ENCODE assay signal across 10 cellular contexts in genomic region chr14:95530461-95531170, GRCh38. TPM values are rescaled to one million over a fixed set of nuclear protein-coding genes. Genes with fewer than 3 reads are reported as not detected.
DNase-seq lines count a peak whose midpoint lies in the region; ATAC-seq, FAIRE-seq and TF ChIP-seq lines count a peak whose summit lies in the region.
"Had no signal": no experiment of that assay in that cellular context is flagged by ENCODE, and none has a peak within 500 bp of the region (broad histone marks: within the 10 kb centered on the region; RNA-seq: fewer than 3 reads in every experiment).

No MANE protein-coding gene starts in this region.

- peaks cover 4% of the 10 kb centered on the region for H3K4me1 ChIP-seq in prostate gland (replicated peaks)

- 51% methylated on average over 9 of the region's 9 CpGs for WGBS in prostate gland

- H3K4me1 Mint-ChIP-seq in activated CD8-positive, alpha-beta T cell treated with anti-CD3 and anti-CD28 coated beads for 36 hours (ENCODE audit: low read depth): peaks cover 56% of the 10 kb centered on the region
- peaks cover 60% of the 10 kb centered on the region for H3K4me1 Mint-ChIP-seq in stimulated activated effector memory CD8-positive, alpha-beta T cell treated with anti-CD3 and anti-CD28 coated beads, Interleukin-12 subunit alpha, Interleukin-12 subunit beta, amount 100 ng/mL, for 72 hours

- no peak for FAIRE-seq in GM12892 (lab: Jason Lieb, UNC)

- CTCF ChIA-PET in activated CD8-positive, alpha-beta T cell treated with anti-CD3 and anti-CD28 coated beads for 36 hours (lab: Charles Lee): interaction anchor here (0.8 to 7.8 kb wide), 2 partner anchors 73 to 87 kb away, joined by 3 to 71 read pairs; no protein-coding TSS in a partner anchor

- no peaks in the 10 kb centered on the region for H3K27me3 Mint-ChIP-seq in activated CD8-positive, alpha-beta T cell treated with anti-CD3 and anti-CD28 coated beads for 36 hours

- TF ChIP-seq CTCF in activated CD8-positive, alpha-beta T cell treated with anti-CD3 and anti-CD28 coated beads for 36 hours (IDR thresholded peaks at IDR 0.05): no peak
- TF ChIP-seq CTCF in prostate gland (IDR thresholded peaks at IDR 0.05): no peak

- no peaks in the 10 kb centered on the region for H3K36me3 ChIP-seq in prostate gland

- peak; percentile 53 for DNase-seq in activated CD8-positive, alpha-beta memory T cell treated with anti-CD3 and anti-CD28 coated beads for 24 hours
- DNase-seq in activated CD8-positive, alpha-beta memory T cell treated with anti-CD3 and anti-CD28 coated beads, Interleukin-2, amount 50 U/mL, for 4 hours: no peak
- DNase-seq in activated CD8-positive, alpha-beta T cell treated with anti-CD3 and anti-CD28 coated beads for 36 hours: no peak
- peak; percentile 18 for DNase-seq in epithelial cell of prostate (ENCODE audit: low read depth, low spot score)
- no peak for DNase-seq in stimulated activated effector memory CD8-positive, alpha-beta T cell treated with anti-CD3 and anti-CD28 coated beads, Interleukin-12 subunit alpha, Interleukin-12 subunit beta, amount 100 ng/mL, for 72 hours (ENCODE audit: low spot score in 2 of 2)
- no peak for DNase-seq in GM12892 (ENCODE audit: insufficient read length)
- no peak for DNase-seq in prostate gland (ENCODE audit: low spot score)
- DNase-seq in NCI-H748 treated with DMSO at 0.1 percent for 48 hours (lab: John Stamatoyannopoulos, UW): no peak
- DNase-seq: H9, NCI-H446 treated with DMSO at 0.1 percent for 48 hours had no signal

- peak overlapping the region; percentile 43 for H3K4me3 Mint-ChIP-seq in activated CD8-positive, alpha-beta T cell treated with anti-CD3 and anti-CD28 coated beads for 36 hours
- H3K4me3 Mint-ChIP-seq in stimulated activated effector memory CD8-positive, alpha-beta T cell treated with anti-CD3 and anti-CD28 coated beads, Interleukin-12 subunit alpha, Interleukin-12 subunit beta, amount 100 ng/mL, for 72 hours: peak overlapping the region; percentile 95
- H3K4me3 Mint-ChIP-seq: H9 had no signal

- no peaks in the 10 kb centered on the region for H3K9me3 ChIP-seq in prostate gland

- H3K27ac ChIP-seq in epithelial cell of prostate (peak overlapping the region; percentile 86), prostate gland (no peak overlapping the region)

- no peak for ATAC-seq in activated CD8-positive, alpha-beta T cell treated with anti-CD3 and anti-CD28 coated beads for 36 hours
- no peak for ATAC-seq in stimulated activated effector memory CD8-positive, alpha-beta T cell treated with anti-CD3 and anti-CD28 coated beads, Interleukin-12 subunit alpha, Interleukin-12 subunit beta, amount 100 ng/mL, for 72 hours

- H3K27me3 ChIP-seq in prostate gland (replicated peaks; ENCODE audit: insufficient read depth): no peaks in the 10 kb centered on the region

- POLR2A ChIA-PET in activated CD8-positive, alpha-beta T cell treated with anti-CD3 and anti-CD28 coated beads for 36 hours (lab: Charles Lee): interaction anchor here (0.8 to 1.4 kb wide), 2 partner anchors 10 to 12 kb away, joined by 3 read pairs; no protein-coding TSS in a partner anchor

- H3K27ac Mint-ChIP-seq in activated CD8-positive, alpha-beta T cell treated with anti-CD3 and anti-CD28 coated beads for 36 hours: peak overlapping the region; percentile 70
- peak overlapping the region; percentile 40 for H3K27ac Mint-ChIP-seq in stimulated activated effector memory CD8-positive, alpha-beta T cell treated with anti-CD3 and anti-CD28 coated beads, Interleukin-12 subunit alpha, Interleukin-12 subunit beta, amount 100 ng/mL, for 72 hours

- no peaks in the 10 kb centered on the region for H3K9me3 Mint-ChIP-seq in activated CD8-positive, alpha-beta T cell treated with anti-CD3 and anti-CD28 coated beads for 36 hours
- H3K9me3 Mint-ChIP-seq in stimulated activated effector memory CD8-positive, alpha-beta T cell treated with anti-CD3 and anti-CD28 coated beads, Interleukin-12 subunit alpha, Interleukin-12 subunit beta, amount 100 ng/mL, for 72 hours: no peaks in the 10 kb centered on the region
- H3K9me3 Mint-ChIP-seq: H9 had no signal

- intact Hi-C loops in activated CD8-positive, alpha-beta T cell treated with anti-CD3 and anti-CD28 coated beads for 36 hours (cut with micrococcal nuclease): no loop called here
- intact Hi-C loops in prostate gland (cut with DNase I): loop anchor here (10.0 kb wide), 1 partner anchor 834 kb away; the partner anchor contains the start of genes ATG2B and GSKIP

- H3K4me3 ChIP-seq in prostate gland: no peak overlapping the region

- TF ChIP-seq POLR2A in GM12892 (IDR thresholded peaks at IDR 0.05; ENCODE audit: low read depth, low read length): no peak
- TF ChIP-seq POLR2A in prostate gland (IDR thresholded peaks at IDR 0.05): no peak

- peaks cover 42% of the 10 kb centered on the region for H3K36me3 Mint-ChIP-seq in activated CD8-positive, alpha-beta T cell treated with anti-CD3 and anti-CD28 coated beads for 36 hours (ENCODE audit: low read depth)
- H3K36me3 Mint-ChIP-seq in stimulated activated effector memory CD8-positive, alpha-beta T cell treated with anti-CD3 and anti-CD28 coated beads, Interleukin-12 subunit alpha, Interleukin-12 subunit beta, amount 100 ng/mL, for 72 hours: peaks cover 62% of the 10 kb centered on the region

RNA-seq across cellular contexts. Expression of gene GLRX5, which starts 4.2 kb away (rescaled TPM):
- total RNA-seq in activated CD8-positive, alpha-beta T cell treated with anti-CD3 and anti-CD28 coated beads for 36 hours: 10 to 100 TPM; 47.3 to 47.8 TPM
- 46.2 TPM for polyA plus RNA-seq in GM12892 (2012; ENCODE audit: missing spikeins)
- 10 to 100 TPM; 56.2 to 93.0 TPM for total RNA-seq in prostate gland

RNA-seq across cellular contexts. Expression of gene SYNE3, which starts 14.2 kb away (rescaled TPM):
- 10 to 100 TPM; 64.0 to 64.1 TPM for total RNA-seq in activated CD8-positive, alpha-beta T cell treated with anti-CD3 and anti-CD28 coated beads for 36 hours
- polyA plus RNA-seq in GM12892 (2012; ENCODE audit: missing spikeins): 7.7 TPM
- 10 to 100 TPM in 1 of 2 donors, 1 to 10 TPM in 1; 3.4 to 29.5 TPM for total RNA-seq in prostate gland

Comparison
In these comparisons a context has a peak if more than half of its experiments do, and no peak if none do; other contexts are left out.
1. DNase-seq: peak in activated CD8-positive, alpha-beta memory T cell treated with anti-CD3 and anti-CD28 coated beads for 24 hours (single experiment) and epithelial cell of prostate (single experiment); none in activated CD8-positive, alpha-beta memory T cell treated with anti-CD3 and anti-CD28 coated beads, Interleukin-2, amount 50 U/mL, for 4 hours (single experiment), activated CD8-positive, alpha-beta T cell treated with anti-CD3 and anti-CD28 coated beads for 36 hours (single experiment), stimulated activated effector memory CD8-positive, alpha-beta T cell treated with anti-CD3 and anti-CD28 coated beads, Interleukin-12 subunit alpha, Interleukin-12 subunit beta, amount 100 ng/mL, for 72 hours (0 of 2), GM12892 (single experiment), prostate gland (single experiment) and NCI-H748 treated with DMSO at 0.1 percent for 48 hours (single experiment).